1 cellular context compared by ENCODE assay signal in the genomic region with DNA sequence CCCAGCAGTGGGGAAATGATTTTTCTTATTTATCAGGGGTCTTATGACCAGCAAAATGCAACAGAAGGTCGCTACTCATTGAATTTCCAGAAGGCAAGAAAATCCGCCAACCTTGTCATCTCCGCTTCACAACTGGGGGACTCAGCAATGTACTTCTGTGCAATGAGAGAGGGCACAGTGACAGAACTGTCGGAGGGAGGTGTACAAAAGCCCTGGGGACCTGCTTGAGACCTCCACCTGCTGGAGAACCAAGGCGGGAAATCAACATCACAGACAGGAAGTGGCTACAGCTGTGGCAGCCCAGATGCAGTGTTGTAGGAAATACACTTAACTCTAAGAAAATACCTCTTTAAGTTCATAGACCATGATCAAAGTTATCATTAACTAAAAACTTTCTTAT.
TF ChIP-seq lines count a peak whose summit lies in the region.

No MANE protein-coding gene starts in this region.

TF ChIP-seq in GM23338, 12 proteins besides CTCF, POLR2A, EP300 and RAD21 (continued from another document):
- TF ChIP-seq ZNF462 (CRISPR knock-in tag; IDR thresholded peaks at IDR 0.05): no peak
- no peak for TF ChIP-seq ZNF114 (CRISPR knock-in tag; IDR thresholded peaks at IDR 0.05)
- no peak for TF ChIP-seq CREB1 (CRISPR knock-in tag; IDR thresholded peaks at IDR 0.05; ENCODE audit: low read depth)
- TF ChIP-seq POLR2AphosphoS5 (IDR thresholded peaks at IDR 0.05; ENCODE audit: low read depth): no peak
- TF ChIP-seq, protein P1, sequence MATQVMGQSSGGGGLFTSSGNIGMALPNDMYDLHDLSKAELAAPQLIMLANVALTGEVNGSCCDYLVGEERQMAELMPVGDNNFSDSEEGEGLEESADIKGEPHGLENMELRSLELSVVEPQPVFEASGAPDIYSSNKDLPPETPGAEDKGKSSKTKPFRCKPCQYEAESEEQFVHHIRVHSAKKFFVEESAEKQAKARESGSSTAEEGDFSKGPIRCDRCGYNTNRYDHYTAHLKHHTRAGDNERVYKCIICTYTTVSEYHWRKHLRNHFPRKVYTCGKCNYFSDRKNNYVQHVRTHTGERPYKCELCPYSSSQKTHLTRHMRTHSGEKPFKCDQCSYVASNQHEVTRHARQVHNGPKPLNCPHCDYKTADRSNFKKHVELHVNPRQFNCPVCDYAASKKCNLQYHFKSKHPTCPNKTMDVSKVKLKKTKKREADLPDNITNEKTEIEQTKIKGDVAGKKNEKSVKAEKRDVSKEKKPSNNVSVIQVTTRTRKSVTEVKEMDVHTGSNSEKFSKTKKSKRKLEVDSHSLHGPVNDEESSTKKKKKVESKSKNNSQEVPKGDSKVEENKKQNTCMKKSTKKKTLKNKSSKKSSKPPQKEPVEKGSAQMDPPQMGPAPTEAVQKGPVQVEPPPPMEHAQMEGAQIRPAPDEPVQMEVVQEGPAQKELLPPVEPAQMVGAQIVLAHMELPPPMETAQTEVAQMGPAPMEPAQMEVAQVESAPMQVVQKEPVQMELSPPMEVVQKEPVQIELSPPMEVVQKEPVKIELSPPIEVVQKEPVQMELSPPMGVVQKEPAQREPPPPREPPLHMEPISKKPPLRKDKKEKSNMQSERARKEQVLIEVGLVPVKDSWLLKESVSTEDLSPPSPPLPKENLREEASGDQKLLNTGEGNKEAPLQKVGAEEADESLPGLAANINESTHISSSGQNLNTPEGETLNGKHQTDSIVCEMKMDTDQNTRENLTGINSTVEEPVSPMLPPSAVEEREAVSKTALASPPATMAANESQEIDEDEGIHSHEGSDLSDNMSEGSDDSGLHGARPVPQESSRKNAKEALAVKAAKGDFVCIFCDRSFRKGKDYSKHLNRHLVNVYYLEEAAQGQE (IDR thresholded peaks at IDR 0.05; ENCODE audit: unreplicated experiment): no peak
- TF ChIP-seq JUNB (IDR thresholded peaks at IDR 0.05; ENCODE audit: unreplicated experiment): no peak
